11 cellular contexts compared by ENCODE assay signal in genomic region chr6:3808759-3809514, GRCh38. TPM values are rescaled to one million over a fixed set of nuclear protein-coding genes. Genes with fewer than 3 reads are reported as not detected.
DNase-seq lines count a peak whose midpoint lies in the region; ATAC-seq, FAIRE-seq and TF ChIP-seq lines count a peak whose summit lies in the region.
"Had no signal": no experiment of that assay in that cellular context is flagged by ENCODE, and none has a peak within 500 bp of the region (broad histone marks: within the 10 kb centered on the region; RNA-seq: fewer than 3 reads in every experiment).

No MANE protein-coding gene starts in this region.

- no peak for FAIRE-seq in frontal cortex (lab: Jason Lieb, UNC)
- FAIRE-seq: GM12891 had no signal

- no peaks in the 10 kb centered on the region for H3K27me3 ChIP-seq in left ventricle myocardium inferior (ENCODE audit: low read depth)

- H3K36me3 ChIP-seq in left ventricle myocardium inferior = no peaks in the 10 kb centered on the region

- no peaks in the 10 kb centered on the region for H3K9me3 ChIP-seq in left ventricle myocardium inferior (replicated peaks)

- TF ChIP-seq CTCF in left ventricle myocardium inferior (IDR thresholded peaks at IDR 0.05; ENCODE audit: borderline replicate concordance) = no peak

- intact Hi-C loops in left ventricle myocardium inferior (cut with micrococcal nuclease) = no loop called here

- H3K4me3 ChIP-seq in left ventricle myocardium inferior (no peak overlapping the region), skin epidermis (no peak overlapping the region)

- DNase-seq in H4 (ENCODE audit: low spot score) (peak; percentile 87), amniotic epithelial cell (ENCODE audit: low read depth) (peak; percentile 77), left ventricle myocardium inferior (peak; percentile 44), frontal cortex (ENCODE audit: low spot score in 2 of 2) (no peak), NCI-H1048 (lab: John Stamatoyannopoulos, UW) (no peak)
- no peak for DNase-seq in activated naive CD4-positive, alpha-beta T cell treated with Interleukin-2 at 50 U/mL for 16 hours
- DNase-seq: mesendoderm had no signal

- H3K27ac ChIP-seq in left ventricle myocardium inferior (replicated peaks) (peak overlapping the region; percentile 40), skin epidermis (peak overlapping the region in 11 of 21 experiments; percentile 6 to 63 (median 37))

- no peak for ATAC-seq in GM18498 (IDR thresholded peaks at IDR 0.05; ENCODE audit: unreplicated experiment)
- ATAC-seq: stimulated activated effector memory CD8-positive, alpha-beta T cell treated with anti-CD3 and anti-CD28 coated beads, Interleukin-12 subunit alpha, Interleukin-12 subunit beta, amount 100 ng/mL, for 72 hours had no signal

- H3K4me1 ChIP-seq in left ventricle myocardium inferior = peaks cover 50% of the 10 kb centered on the region

RNA-seq across cellular contexts. Expression of gene FAM50B, which starts 40.2 kb away (rescaled TPM):
- 3.2 and 8.4 TPM in 2 replicates for total RNA-seq in H4 (2014; rRNA removed; shearing (Covaris generic))
- 23.2 TPM for total RNA-seq in left ventricle myocardium inferior
- total RNA-seq in frontal cortex = 22.0 TPM

RNA-seq across cellular contexts. Expression of gene PXDC1, which starts 57.4 kb away (rescaled TPM):
- total RNA-seq in H4 (2014; rRNA removed; shearing (Covaris generic)) = 13.7 and 21.3 TPM in 2 replicates
- total RNA-seq in left ventricle myocardium inferior (25.2 TPM), frontal cortex (7.3 TPM)

Comparison
In these comparisons a context has a peak if more than half of its experiments do, and no peak if none do; other contexts are left out.
1. DNase-seq: peak in H4 (single experiment), amniotic epithelial cell (single experiment) and left ventricle myocardium inferior (single experiment); none in frontal cortex (0 of 2), NCI-H1048 (single experiment) and activated naive CD4-positive, alpha-beta T cell treated with Interleukin-2 at 50 U/mL for 16 hours (single experiment).